ENCODE assay signal across 27 cellular contexts in the genomic region with DNA sequence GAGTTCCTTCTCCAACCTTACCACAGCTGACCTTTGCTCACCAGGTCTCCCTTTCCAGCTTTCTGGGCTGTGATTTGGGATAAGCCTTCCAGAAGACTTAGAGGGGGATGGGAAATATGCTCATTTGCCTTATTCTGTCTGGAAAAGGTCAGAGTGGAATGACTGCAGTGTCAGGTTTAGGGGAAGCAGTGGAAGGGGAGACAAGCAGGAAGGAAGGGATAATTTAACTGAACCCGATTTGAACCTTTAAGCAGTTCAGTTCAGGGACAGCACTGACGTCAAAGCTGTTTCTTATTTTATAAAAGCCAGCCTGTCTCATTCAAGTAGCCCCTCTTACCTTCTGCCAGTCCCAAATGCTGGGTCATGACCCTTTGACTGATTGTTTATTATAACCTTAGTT.
"Had no signal": no experiment of that assay in that cellular context is flagged by ENCODE, and none has a peak within 500 bp of the region (broad histone marks: within the 10 kb centered on the region; RNA-seq: fewer than 3 reads in every experiment).

No MANE protein-coding gene starts in this region.

- H3K4me1 ChIP-seq: breast epithelium, left lung, prostate gland had no signal

- H3K36me3 ChIP-seq: breast epithelium, left lung, ovary, prostate gland, right atrium auricular region, spleen, suprapubic skin, tibial artery had no signal

- DNase-seq: activated CD4-positive, alpha-beta memory T cell treated with anti-CD3 and anti-CD28 coated beads, Interleukin-2, amount 10 ng/mL, durations not matched to agents 7 days and 5 days; activated CD4-positive, alpha-beta T cell treated with anti-CD3 and anti-CD28 coated beads for 1 hour; activated CD4-positive, alpha-beta T cell treated with anti-CD3 and anti-CD28 coated beads, Interleukin-2, amount 10 ng/mL, durations not matched to agents 7 days and 5 days; activated CD8-positive, alpha-beta memory T cell treated with anti-CD3 and anti-CD28 coated beads, Interleukin-2, amount 50 U/mL, for 48 hours; activated gamma-delta T cell; activated naive CD4-positive, alpha-beta T cell treated with anti-CD3 and anti-CD28 coated beads, Interleukin-2, amount 10 ng/mL, durations not matched to agents 7 days and 5 days; activated naive CD8-positive, alpha-beta T cell treated with anti-CD3 and anti-CD28 coated beads, Interleukin-2, amount 10 ng/mL, durations not matched to agents 7 days and 5 days; activated T-cell treated with anti-CD3 and anti-CD28 coated beads, Interleukin-2, amount 50 U/mL, for 24 hours; endodermal cell; foreskin fibroblast; left lung; ovary; spleen; stimulated activated naive CD4-positive, alpha-beta T cell; T-helper 17 cell; T1000; tibial artery had no signal

- H3K9me3 ChIP-seq: breast epithelium, left lung, ovary, prostate gland, right atrium auricular region, spleen, suprapubic skin, tibial artery had no signal

- H3K4me3 ChIP-seq: breast epithelium, left lung, ovary, prostate gland, right atrium auricular region, spleen, suprapubic skin, tibial artery had no signal

- H3K36me3 Mint-ChIP-seq: activated naive CD4-positive, alpha-beta T cell treated with anti-CD3 and anti-CD28 coated beads, Interleukin-2, amount 10 ng/mL, durations not matched to agents 7 days and 5 days; activated naive CD8-positive, alpha-beta T cell treated with anti-CD3 and anti-CD28 coated beads, Interleukin-2, amount 10 ng/mL, durations not matched to agents 7 days and 5 days had no signal

- H3K4me3 Mint-ChIP-seq: activated CD4-positive, alpha-beta memory T cell treated with anti-CD3 and anti-CD28 coated beads, Interleukin-2, amount 10 ng/mL, durations not matched to agents 7 days and 5 days; activated CD4-positive, alpha-beta T cell treated with anti-CD3 and anti-CD28 coated beads, Interleukin-2, amount 10 ng/mL, durations not matched to agents 7 days and 5 days; activated naive CD4-positive, alpha-beta T cell treated with anti-CD3 and anti-CD28 coated beads, Interleukin-2, amount 10 ng/mL, durations not matched to agents 7 days and 5 days; activated naive CD8-positive, alpha-beta T cell treated with anti-CD3 and anti-CD28 coated beads, Interleukin-2, amount 10 ng/mL, durations not matched to agents 7 days and 5 days; activated T-cell treated with anti-CD3 and anti-CD28 coated beads, Interleukin-2, amount 50 U/mL, for 24 hours; central memory CD8-positive, alpha-beta T cell; dendritic cell treated with granulocyte-macrophage colony-stimulating factor and Interleukin-4, amounts not matched to agents 40 ng/mL and 50 ng/mL, for 4 days; endodermal cell; nephron; T-helper 17 cell had no signal

- H3K9me3 Mint-ChIP-seq: activated CD4-positive, alpha-beta memory T cell treated with anti-CD3 and anti-CD28 coated beads, Interleukin-2, amount 10 ng/mL, durations not matched to agents 7 days and 5 days; activated CD4-positive, alpha-beta T cell treated with anti-CD3 and anti-CD28 coated beads, Interleukin-2, amount 10 ng/mL, durations not matched to agents 7 days and 5 days; activated naive CD4-positive, alpha-beta T cell treated with anti-CD3 and anti-CD28 coated beads, Interleukin-2, amount 10 ng/mL, durations not matched to agents 7 days and 5 days; activated naive CD8-positive, alpha-beta T cell treated with anti-CD3 and anti-CD28 coated beads, Interleukin-2, amount 10 ng/mL, durations not matched to agents 7 days and 5 days; dendritic cell treated with granulocyte-macrophage colony-stimulating factor and Interleukin-4, amounts not matched to agents 40 ng/mL and 50 ng/mL, for 4 days; endodermal cell; nephron had no signal

- FAIRE-seq: keratinocyte had no signal

- H3K27ac Mint-ChIP-seq: activated CD4-positive, alpha-beta memory T cell treated with anti-CD3 and anti-CD28 coated beads, Interleukin-2, amount 10 ng/mL, durations not matched to agents 7 days and 5 days; activated CD4-positive, alpha-beta T cell treated with anti-CD3 and anti-CD28 coated beads, Interleukin-2, amount 10 ng/mL, durations not matched to agents 7 days and 5 days; activated naive CD4-positive, alpha-beta T cell treated with anti-CD3 and anti-CD28 coated beads, Interleukin-2, amount 10 ng/mL, durations not matched to agents 7 days and 5 days; activated naive CD8-positive, alpha-beta T cell treated with anti-CD3 and anti-CD28 coated beads, Interleukin-2, amount 10 ng/mL, durations not matched to agents 7 days and 5 days; activated T-cell treated with anti-CD3 and anti-CD28 coated beads, Interleukin-2, amount 50 U/mL, for 24 hours; dendritic cell treated with granulocyte-macrophage colony-stimulating factor and Interleukin-4, amounts not matched to agents 40 ng/mL and 50 ng/mL, for 4 days; endodermal cell; T-helper 17 cell had no signal

- ATAC-seq: esophagus mucosa, left lung, SK-N-SH treated with all-trans-retinoic acid at 6 μM for 48 hours, T-helper 17 cell had no signal

- H3K27me3 ChIP-seq: breast epithelium, left lung, ovary, right atrium auricular region, spleen, suprapubic skin, tibial artery had no signal

- H3K4me1 Mint-ChIP-seq: activated CD4-positive, alpha-beta memory T cell treated with anti-CD3 and anti-CD28 coated beads, Interleukin-2, amount 10 ng/mL, durations not matched to agents 7 days and 5 days; activated CD4-positive, alpha-beta T cell treated with anti-CD3 and anti-CD28 coated beads, Interleukin-2, amount 10 ng/mL, durations not matched to agents 7 days and 5 days; activated naive CD4-positive, alpha-beta T cell treated with anti-CD3 and anti-CD28 coated beads, Interleukin-2, amount 10 ng/mL, durations not matched to agents 7 days and 5 days; activated naive CD8-positive, alpha-beta T cell treated with anti-CD3 and anti-CD28 coated beads, Interleukin-2, amount 10 ng/mL, durations not matched to agents 7 days and 5 days; central memory CD8-positive, alpha-beta T cell; T-helper 17 cell had no signal

- H3K27me3 Mint-ChIP-seq: activated CD4-positive, alpha-beta memory T cell treated with anti-CD3 and anti-CD28 coated beads, Interleukin-2, amount 10 ng/mL, durations not matched to agents 7 days and 5 days; activated CD4-positive, alpha-beta T cell treated with anti-CD3 and anti-CD28 coated beads, Interleukin-2, amount 10 ng/mL, durations not matched to agents 7 days and 5 days; activated naive CD4-positive, alpha-beta T cell treated with anti-CD3 and anti-CD28 coated beads, Interleukin-2, amount 10 ng/mL, durations not matched to agents 7 days and 5 days; activated naive CD8-positive, alpha-beta T cell treated with anti-CD3 and anti-CD28 coated beads, Interleukin-2, amount 10 ng/mL, durations not matched to agents 7 days and 5 days; activated T-cell treated with anti-CD3 and anti-CD28 coated beads, Interleukin-2, amount 50 U/mL, for 24 hours; central memory CD8-positive, alpha-beta T cell; dendritic cell treated with granulocyte-macrophage colony-stimulating factor and Interleukin-4, amounts not matched to agents 40 ng/mL and 50 ng/mL, for 4 days; T-helper 17 cell had no signal

- H3K27ac ChIP-seq: breast epithelium, left lung, ovary, prostate gland, right atrium auricular region, spleen, suprapubic skin, tibial artery had no signal
